Comparison of ENCODE assay signal across 8 cellular contexts in the genomic region with DNA sequence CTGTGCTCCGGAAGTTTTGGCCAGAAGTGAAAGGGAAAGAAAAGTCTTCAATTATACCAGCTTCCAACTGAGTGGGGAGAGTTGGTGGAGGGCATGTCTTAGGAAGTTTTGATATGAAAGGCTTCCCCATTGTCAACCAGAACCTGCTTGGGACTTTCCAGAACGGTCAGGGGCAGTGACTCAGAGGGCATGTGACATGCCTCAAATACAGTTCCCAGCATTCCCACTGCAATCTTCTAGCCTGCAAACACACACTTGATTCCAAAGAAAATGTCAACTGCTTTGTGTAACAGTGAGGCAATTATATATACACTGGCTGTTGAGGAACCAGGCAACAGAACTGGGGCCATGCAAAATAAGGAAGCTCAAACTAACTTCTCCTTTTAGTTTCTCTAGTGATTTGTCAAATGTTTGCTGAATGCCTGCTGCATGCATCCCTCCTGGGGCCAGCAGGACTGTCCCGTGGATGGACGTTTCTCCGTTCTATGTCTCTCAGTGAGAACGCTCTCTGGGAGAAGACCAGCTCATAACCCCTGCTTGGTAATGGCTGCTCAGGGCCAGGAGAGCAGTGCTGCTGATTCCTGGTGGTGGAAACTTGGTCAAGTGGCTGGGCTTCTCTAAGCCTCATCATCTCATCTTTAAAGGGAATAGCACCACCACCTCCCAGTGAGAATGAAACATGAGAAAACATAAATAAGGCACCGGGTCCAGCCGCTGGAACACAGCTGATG. TPM values are rescaled to one million over a fixed set of nuclear protein-coding genes. Genes with fewer than 3 reads are reported as not detected.
A peak's percentile ranks its signal among the peaks of the same experiment; 100 is the strongest.
DNase-seq lines count a peak whose midpoint lies in the region; ATAC-seq and TF ChIP-seq lines count a peak whose summit lies in the region.

No MANE protein-coding gene starts in this region.

- H3K4me3 ChIP-seq in NB4 (ENCODE audit: low read depth, low read length) = no peak overlapping the region
- no peak overlapping the region for H3K4me3 ChIP-seq in left lung

- ATAC-seq in GM19463 (IDR thresholded peaks at IDR 0.05; ENCODE audit: unreplicated experiment) (peak; percentile 66), left lung (peak; percentile 91), GM18519 (IDR thresholded peaks at IDR 0.05; ENCODE audit: low FRiP score, unreplicated experiment) (no peak), HG02938 (IDR thresholded peaks at IDR 0.05; ENCODE audit: unreplicated experiment) (no peak)

- H3K36me3 ChIP-seq in left lung = peaks cover 0 to 78% of the 10 kb centered on the region in 2 donors

- H3K27ac Mint-ChIP-seq in MCF 10A (ENCODE audit: low read depth, unreplicated experiment) = peak overlapping the region; percentile 94

- H3K9me3 ChIP-seq in left lung = no peaks in the 10 kb centered on the region

- POLR2A ChIA-PET in MCF 10A (lab: Yijun Ruan, JAX) = interaction anchor here (0.6 to 2.0 kb wide), 5 partner anchors 11 to 337 kb away, joined by 3 to 4 read pairs (median 3); partner anchors contain the start of gene SLC25A47

- peaks cover 6% of the 10 kb centered on the region for H3K4me1 Mint-ChIP-seq in MCF 10A (ENCODE audit: insufficient read depth, unreplicated experiment)

- CTCF ChIA-PET in MCF 10A (lab: Yijun Ruan, JAX) = no interaction called here

- H3K4me3 Mint-ChIP-seq in MCF 10A (ENCODE audit: unreplicated experiment) = no peak overlapping the region

- TF ChIP-seq POLR2A in NB4 (IDR thresholded peaks at IDR 0.05; ENCODE audit: extremely low read depth, insufficient read length) = no peak

- DNase-seq in AG09319 (ENCODE audit: extremely low read depth, low read depth) = peak; percentile 34
- DNase-seq in NB4 (ENCODE audit: low read depth) = peak; percentile 76
- peak; percentile 59 for DNase-seq in MCF 10A (ENCODE audit: unreplicated experiment)
- peak in 1 of 2 donors; percentile 73 for DNase-seq in left lung

- BruUV-seq in MCF 10A (replicated peaks; lab: Mats Ljungman, UMichigan) = no TSS peak

- intact Hi-C loops in MCF 10A (cut with micrococcal nuclease) = no loop called here
- intact Hi-C loops in left lung (cut with DNase I) = no loop called here

- TF ChIP-seq CTCF in AG09319 (IDR thresholded peaks at IDR 0.05; ENCODE audit: low read depth, low read length) = no peak
- TF ChIP-seq CTCF in NB4 (IDR thresholded peaks at IDR 0.05; ENCODE audit: low read depth, low read length) = no peak
- TF ChIP-seq CTCF in MCF 10A (IDR thresholded peaks at IDR 0.05; ENCODE audit: unreplicated experiment) = no peak
- no peak for TF ChIP-seq CTCF in left lung (IDR thresholded peaks at IDR 0.05)

- H3K36me3 Mint-ChIP-seq in MCF 10A (ENCODE audit: insufficient read depth, unreplicated experiment) = peaks cover 67% of the 10 kb centered on the region

- H3K4me1 ChIP-seq in left lung = peaks cover 7 to 34% of the 10 kb centered on the region in 2 donors

- H3K27me3 Mint-ChIP-seq in MCF 10A (ENCODE audit: insufficient read depth, unreplicated experiment) = no peaks in the 10 kb centered on the region

- H3K27ac ChIP-seq in left lung (peak overlapping the region; percentile 78 to 91), temporal lobe (ENCODE audit: low read depth, low read length) (peak overlapping the region; percentile 40)

- H3K9me3 Mint-ChIP-seq in MCF 10A (ENCODE audit: unreplicated experiment) = no peaks in the 10 kb centered on the region

- no peaks in the 10 kb centered on the region for H3K27me3 ChIP-seq in left lung

RNA-seq across cellular contexts. Expression of gene SLC25A47, which starts 18.3 kb away (rescaled TPM):
- not detected in 2 replicates for total RNA-seq in MCF 10A (2022)
- total RNA-seq in left lung = not detected
- total RNA-seq in temporal lobe = not detected

RNA-seq across cellular contexts. Expression of gene WDR25, which starts 34.8 kb away (rescaled TPM):
- total RNA-seq in MCF 10A (2022) = 14.3 and 18.2 TPM in 2 replicates
- total RNA-seq in left lung = 10 to 100 TPM in 1 of 2 donors, 1 to 10 TPM in 1; 8.4 to 12.1 TPM
- total RNA-seq in temporal lobe = 10.6 TPM

RNA-seq across cellular contexts. Expression of gene SLC25A29, which starts 35.2 kb away (rescaled TPM):
- total RNA-seq in MCF 10A (2022) (33.9 and 49.2 TPM in 2 replicates), left lung (10 to 100 TPM; 56.0 to 80.1 TPM), temporal lobe (42.8 TPM)

Comparison
In these comparisons a context has a peak if more than half of its experiments do, and no peak if none do; other contexts are left out.
1. ATAC-seq: peak in GM19463 (single experiment) and left lung (single experiment); none in GM18519 (single experiment) and HG02938 (single experiment).